19 cellular contexts compared by ENCODE assay signal in genomic region chr11:16194566-16194965, GRCh38.
DNase-seq lines count a peak whose midpoint lies in the region; ATAC-seq, FAIRE-seq and TF ChIP-seq lines count a peak whose summit lies in the region.
"Had no signal": no experiment of that assay in that cellular context is flagged by ENCODE, and none has a peak within 500 bp of the region (broad histone marks: within the 10 kb centered on the region; RNA-seq: fewer than 3 reads in every experiment).

No MANE protein-coding gene starts in this region.

- no peaks in the 10 kb centered on the region for H3K9me3 Mint-ChIP-seq in H9
- H3K9me3 Mint-ChIP-seq: CD8-positive, alpha-beta T cell; T-helper 2 cell treated with Interferon-gamma antibody and Interleukin-4, amounts not matched to agents 5 μg/mL and 100 μg/mL, for 36 hours had no signal

- H4K5ac ChIP-seq in H9 (ENCODE audit: insufficient read length, low read depth, low read length) = no peak overlapping the region

- H3K9me3 ChIP-seq in neural cell (ENCODE audit: low read length) (no peaks in the 10 kb centered on the region), H9 (ENCODE audit: control insufficient read depth, low read depth, low read length) (no peaks in the 10 kb centered on the region), kidney (ENCODE audit: control insufficient read depth in 1 of 2, low read length in 2 of 2) (no peaks in the 10 kb centered on the region)
- H3K9me3 ChIP-seq: uterus had no signal

- TF ChIP-seq EP300 in neural cell (conservative IDR thresholded peaks at IDR 0.05; ENCODE audit: poor library complexity, severe bottlenecking) = no peak

- no peak overlapping the region for H2BK12ac ChIP-seq in H9 (ENCODE audit: insufficient read length, low read depth, low read length)

- no peak for TF ChIP-seq RAD21 in neural cell (conservative IDR thresholded peaks at IDR 0.05)

- no peak overlapping the region for H2BK15ac ChIP-seq in H9 (ENCODE audit: low read depth, low read length)

- no peak overlapping the region for H3K18ac ChIP-seq in H9 (ENCODE audit: insufficient read length, low read depth, low read length)

- WGBS in H9 (ENCODE audit: extremely low coverage, insufficient read length, low lambda C conversion rate) = no CpG with 5 or more reads among the region's 2 CpGs

- H3K56ac ChIP-seq in H9 (ENCODE audit: insufficient read length, low read depth, low read length) = no peak overlapping the region

- H4K91ac ChIP-seq in H9 (ENCODE audit: insufficient read length, low read depth, low read length) = no peak overlapping the region

- TF ChIP-seq CTCF in neural cell (IDR thresholded peaks at IDR 0.05; ENCODE audit: poor library complexity, severe bottlenecking) (no peak), H9 (conservative IDR thresholded peaks at IDR 0.05) (no peak), kidney (IDR thresholded peaks at IDR 0.05; ENCODE audit: borderline replicate concordance, extremely low read depth, insufficient read depth) (no peak)

- H2AFZ ChIP-seq in neural cell (ENCODE audit: low read depth, low read length) (no peak overlapping the region), H9 (ENCODE audit: low read length) (no peak overlapping the region)

- H4K8ac ChIP-seq in H9 (replicated peaks; ENCODE audit: insufficient read length, low read depth, low read length) = no peak overlapping the region

- no peak overlapping the region for H3K9ac ChIP-seq in neural cell (ENCODE audit: low read length)
- H3K9ac ChIP-seq in H9 (ENCODE audit: extremely low read depth, insufficient read length, low read length) = no peak overlapping the region
- no peak overlapping the region for H3K9ac ChIP-seq in kidney (ENCODE audit: low read length in 2 of 2)

- no peaks in the 10 kb centered on the region for H3K79me1 ChIP-seq in H9 (ENCODE audit: insufficient read depth, low read depth, low read length, poor library complexity, severe bottlenecking)

- H3K4me1 ChIP-seq in H9 (ENCODE audit: insufficient read depth, low read length) (no peaks in the 10 kb centered on the region; the same call in 1 of the 2 replicates), kidney (ENCODE audit: control insufficient read depth in 1 of 2, insufficient read depth in 1 of 2, low read depth in 1 of 2, low read length in 2 of 2) (peaks cover 0 to 3% of the 10 kb centered on the region in 2 donors)
- H3K4me1 ChIP-seq: uterus had no signal

- no peak overlapping the region for H3K4me3 ChIP-seq in neural cell (ENCODE audit: low read length)
- H3K4me3 ChIP-seq in kidney (ENCODE audit: low read length in 2 of 2) = no peak overlapping the region
- H3K4me3 ChIP-seq: cardiac muscle cell, uterus had no signal

- H2BK120ac ChIP-seq in H9 (ENCODE audit: low read depth, low read length, poor library complexity, severe bottlenecking) = no peak overlapping the region

- no peak overlapping the region for H2AK5ac ChIP-seq in H9 (ENCODE audit: insufficient read length, low read length)

- no peaks in the 10 kb centered on the region for H3K27me3 ChIP-seq in neural cell (ENCODE audit: insufficient read depth, low read depth, low read length)
- H3K27me3 ChIP-seq in H9 (ENCODE audit: insufficient read depth, low read length) = no peaks in the 10 kb centered on the region
- H3K27me3 ChIP-seq: cardiac muscle cell, uterus had no signal

- H3K36me3 Mint-ChIP-seq in H9 (ENCODE audit: insufficient read depth in 1 of 3, low read depth in 3 of 3) = no peaks in the 10 kb centered on the region
- H3K36me3 Mint-ChIP-seq: CD8-positive, alpha-beta T cell had no signal

- no peak overlapping the region for H3K27ac ChIP-seq in neural cell (ENCODE audit: low read length)
- H3K27ac ChIP-seq in H9 (ENCODE audit: insufficient read length, low read depth, low read length) = no peak overlapping the region
- H3K27ac ChIP-seq in kidney (ENCODE audit: low read depth in 2 of 2, low read length in 2 of 2) = no peak overlapping the region
- H3K27ac ChIP-seq: cardiac muscle cell, uterus had no signal

- H3K27me3 Mint-ChIP-seq in H9 (ENCODE audit: low read depth) = peaks cover 3% of the 10 kb centered on the region; the same call in 1 of the 2 replicates

- no peak overlapping the region for H3K4ac ChIP-seq in H9 (ENCODE audit: low read depth, low read length)

- peak; percentile 65 for DNase-seq in Ammon's horn (ENCODE audit: low spot score)
- DNase-seq in SK-MEL-5 (ENCODE audit: low read depth, low spot score) = peak; percentile 98
- DNase-seq in Right ventricle myocardium superior = no peak
- no peak for DNase-seq in H9
- DNase-seq in kidney = no peak
- DNase-seq in DMS 273 (lab: John Stamatoyannopoulos, UW; ENCODE audit: unreplicated experiment) = no peak
- no peak for DNase-seq in NCI-H510A treated with DMSO at 0.1 percent for 48 hours (lab: John Stamatoyannopoulos, UW)
- DNase-seq: activated naive CD4-positive, alpha-beta T cell treated with anti-CD3 and anti-CD28 coated beads, Interleukin-2, amount 50 U/mL, for 16 hours; CD8-positive, alpha-beta T cell; effector memory CD4-positive, alpha-beta T cell; mesendoderm; SIG-M5; stimulated activated CD4-positive, alpha-beta T cell treated with anti-CD3 and anti-CD28 coated beads, Interleukin-12 subunit alpha, Interleukin-12 subunit beta, amount 100 ng/mL, for 4 hours; stimulated activated naive CD8-positive, alpha-beta T cell treated with anti-CD3 and anti-CD28 coated beads, Interleukin-15, Interleukin-2, amounts not matched to agents 100 U/mL and 50 U/mL, for 24 hours; uterus had no signal

- no peaks in the 10 kb centered on the region for H3K23me2 ChIP-seq in H9 (ENCODE audit: insufficient read length, low read depth, low read length, poor library complexity, severe bottlenecking)

- peaks cover 2% of the 10 kb centered on the region for H3F3A ChIP-seq in neural cell (ENCODE audit: insufficient read depth, low read length, poor library complexity, severe bottlenecking)

- H3K27ac Mint-ChIP-seq in H9 = no peak overlapping the region
- H3K27ac Mint-ChIP-seq: CD8-positive, alpha-beta T cell; T-helper 2 cell treated with Interferon-gamma antibody and Interleukin-4, amounts not matched to agents 5 μg/mL and 100 μg/mL, for 36 hours had no signal

- H3K36me3 ChIP-seq in neural cell (ENCODE audit: insufficient read depth, low read length) = no peaks in the 10 kb centered on the region
- H3K36me3 ChIP-seq in kidney (ENCODE audit: control insufficient read depth in 1 of 2, insufficient read depth in 2 of 2, low read length in 2 of 2) = no peaks in the 10 kb centered on the region
- H3K36me3 ChIP-seq: cardiac muscle cell, uterus had no signal

- H2BK20ac ChIP-seq in H9 (ENCODE audit: low read depth, low read length, poor library complexity, severe bottlenecking) = no peak overlapping the region

- H3K4me1 Mint-ChIP-seq in H9 = peaks cover 15 to 16% of the 10 kb centered on the region in 2 experiments

- peak; percentile 91 for ATAC-seq in Right ventricle myocardium superior (ENCODE audit: poor library complexity)
- ATAC-seq: CD8-positive, alpha-beta T cell; HCT116; stimulated activated naive CD8-positive, alpha-beta T cell treated with anti-CD3 and anti-CD28 coated beads, Interleukin-15, Interleukin-2, amounts not matched to agents 100 U/mL and 50 U/mL, for 24 hours had no signal

- in situ Hi-C loops in SK-MEL-5 (cut with HindIII; ENCODE audit: low pct_unique_long_range_greater_than_20kb, low sequenced_read_pairs) = no loop called here

- H4K20me1 ChIP-seq in neural cell (ENCODE audit: insufficient read depth) (no peaks in the 10 kb centered on the region), H9 (ENCODE audit: control insufficient read depth, insufficient read depth, insufficient read length) (no peaks in the 10 kb centered on the region)

- intact Hi-C loops in Right ventricle myocardium superior (cut with DNase I) (loop anchor here (5.0 kb wide), 1 partner anchor 413 kb away; no protein-coding TSS in a partner anchor), kidney (cut with DNase I) (no loop called here)

- H2BK5ac ChIP-seq in H9 (ENCODE audit: insufficient read length, low read length) = no peak overlapping the region

- no peak overlapping the region for H3K4me3 Mint-ChIP-seq in H9
- H3K4me3 Mint-ChIP-seq: CD8-positive, alpha-beta T cell; T-helper 2 cell treated with Interferon-gamma antibody and Interleukin-4, amounts not matched to agents 5 μg/mL and 100 μg/mL, for 36 hours had no signal

- H3K14ac ChIP-seq in H9 (ENCODE audit: insufficient read depth, low read length) = no peak overlapping the region

- no peak overlapping the region for H3K23ac ChIP-seq in H9 (ENCODE audit: insufficient read length, low read depth, low read length)

- no peak for FAIRE-seq in kidney (lab: Jason Lieb, UNC)

- H3K4me2 ChIP-seq in neural cell (ENCODE audit: low read length) (no peak overlapping the region), H9 (ENCODE audit: insufficient read depth, insufficient read length, low read length) (no peak overlapping the region)

- H3K79me2 ChIP-seq in neural cell (replicated peaks; ENCODE audit: insufficient read depth, low read length) (no peaks in the 10 kb centered on the region), H9 (ENCODE audit: insufficient read depth, low read length) (no peaks in the 10 kb centered on the region)

- H3K9me2 ChIP-seq in neural cell (ENCODE audit: insufficient read depth, low read length) = no peaks in the 10 kb centered on the region

- H3T11ph ChIP-seq in H9 (ENCODE audit: low read length) = no peak overlapping the region

TF ChIP-seq in neural cell, 6 proteins besides CTCF, POLR2A, EP300 and RAD21 (continues in another document):
- no peak for TF ChIP-seq SMC3 (conservative IDR thresholded peaks at IDR 0.05; ENCODE audit: poor library complexity)

Comparison
In these comparisons a context has a peak if more than half of its experiments do, and no peak if none do; other contexts are left out.
1. DNase-seq: peak in Ammon's horn (single experiment) and SK-MEL-5 (single experiment); none in Right ventricle myocardium superior (single experiment), H9 (single experiment), kidney (single experiment), DMS 273 (single experiment) and NCI-H510A treated with DMSO at 0.1 percent for 48 hours (single experiment).